ENCODE assay signal across 6 cellular contexts in the genomic region with DNA sequence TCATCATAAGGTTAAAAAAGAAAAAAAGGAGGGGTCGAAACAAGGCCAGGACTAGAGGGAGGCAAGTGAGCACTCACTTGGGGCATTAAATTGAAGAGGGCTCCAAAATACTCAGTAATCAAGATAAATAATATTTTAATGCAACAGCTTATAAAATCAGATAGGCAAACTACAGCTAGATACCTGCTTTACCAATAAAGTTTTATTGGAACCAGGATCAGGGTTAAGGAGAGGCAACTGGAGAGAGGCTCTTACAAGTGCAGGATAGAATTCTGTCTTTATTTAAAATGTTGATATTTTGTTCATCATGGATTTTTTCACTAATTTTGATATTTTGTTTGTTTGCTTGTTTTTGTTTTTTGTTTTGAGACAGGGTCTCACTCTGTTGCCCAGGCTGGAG.
"Had no signal": no experiment of that assay in that cellular context is flagged by ENCODE, and none has a peak within 500 bp of the region (broad histone marks: within the 10 kb centered on the region; RNA-seq: fewer than 3 reads in every experiment).

No MANE protein-coding gene starts in this region.

- FAIRE-seq: G401.6, GM12892, GM18507, GM19239 had no signal

- DNase-seq: GDM1, GF-D8 had no signal
